ENCODE assay signal across 10 cellular contexts in genomic region chr5:137695651-137696428, GRCh38. TPM values are rescaled to one million over a fixed set of nuclear protein-coding genes. Genes with fewer than 3 reads are reported as not detected.
DNase-seq lines count a peak whose midpoint lies in the region.
"Had no signal": no experiment of that assay in that cellular context is flagged by ENCODE, and none has a peak within 500 bp of the region (broad histone marks: within the 10 kb centered on the region; RNA-seq: fewer than 3 reads in every experiment).

No MANE protein-coding gene starts in this region.

- H3K9me3 ChIP-seq in CD8-positive, alpha-beta memory T cell (ENCODE audit: low read length), result no peaks in the 10 kb centered on the region
- H3K9me3 ChIP-seq in mesodermal cell (ENCODE audit: control insufficient read depth, low read length), result no peaks in the 10 kb centered on the region

- H3K4me1 Mint-ChIP-seq in CD8-positive, alpha-beta memory T cell, result peaks cover 33 to 45% (median 34%) of the 10 kb centered on the region in 3 donors
- H3K4me1 Mint-ChIP-seq in activated naive CD4-positive, alpha-beta T cell treated with anti-CD3 and anti-CD28 coated beads, Interleukin-2, amount 10 ng/mL, durations not matched to agents 7 days and 5 days, result peaks cover 57% of the 10 kb centered on the region

- peak in 2 of 5 donors; percentile 25 to 66 for DNase-seq in CD8-positive, alpha-beta memory T cell
- DNase-seq in NOMO-1 treated with DMSO at 0.1 percent for 48 hours (lab: John Stamatoyannopoulos, UW; ENCODE audit: unreplicated experiment), result peak; percentile 54
- peak; percentile 62 for DNase-seq in activated naive CD4-positive, alpha-beta T cell treated with anti-CD3 and anti-CD28 coated beads, Interleukin-2, amount 10 ng/mL, durations not matched to agents 7 days and 5 days
- DNase-seq in mucosa of gallbladder (ENCODE audit: low spot score), result no peak
- DNase-seq in NCI-H1436 (lab: John Stamatoyannopoulos, UW), result no peak
- no peak for DNase-seq in DMS153 treated with DMSO at 0.1 percent for 48 hours (lab: John Stamatoyannopoulos, UW; ENCODE audit: unreplicated experiment)
- DNase-seq in NCI-H524 (lab: John Stamatoyannopoulos, UW), result no peak
- DNase-seq: SHP77 treated with DMSO at 0.1 percent for 48 hours had no signal

- WGBS in mesodermal cell (ENCODE audit: insufficient coverage in 2 of 2), 2 experiments, result 85 to 100% methylated on average over 2 to 3 of the region's 4 CpGs

- peak overlapping the region in 6 of 7 donors; percentile 45 to 79 (median 64) for H3K4me3 Mint-ChIP-seq in CD8-positive, alpha-beta memory T cell
- H3K4me3 Mint-ChIP-seq in activated naive CD4-positive, alpha-beta T cell treated with anti-CD3 and anti-CD28 coated beads, Interleukin-2, amount 10 ng/mL, durations not matched to agents 7 days and 5 days, result peak overlapping the region; percentile 16
- H3K4me3 Mint-ChIP-seq: brain had no signal

- POLR2A ChIA-PET in CD8-positive, alpha-beta memory T cell (lab: Charles Lee), result no interaction called here

- CTCF ChIA-PET in CD8-positive, alpha-beta memory T cell (lab: Charles Lee), result interaction anchor here (1.0 to 5.0 kb wide), 4 partner anchors 10 to 193 kb away, joined by 3 to 33 read pairs (median 4); no protein-coding TSS in a partner anchor
- CTCF ChIA-PET in activated naive CD4-positive, alpha-beta T cell treated with anti-CD3 and anti-CD28 coated beads, Interleukin-2, amount 10 ng/mL, durations not matched to agents 7 days and 5 days (lab: Charles Lee), result interaction anchor here (0.6 to 5.5 kb wide), 13 partner anchors 12 to 282 kb away, joined by 3 to 39 read pairs (median 6); partner anchors contain the start of genes HNRNPA0 and KLHL3

- peak overlapping the region; percentile 7 for H3K4me3 ChIP-seq in CD8-positive, alpha-beta memory T cell (ENCODE audit: low read length)
- H3K4me3 ChIP-seq in mesodermal cell (ENCODE audit: extremely low read depth, insufficient read depth, low read length, poor library complexity, severe bottlenecking), result no peak overlapping the region

- no peak overlapping the region for H3K27ac ChIP-seq in CD8-positive, alpha-beta memory T cell (ENCODE audit: low read depth, low read length)
- peak overlapping the region; percentile 26 for H3K27ac ChIP-seq in mesodermal cell (ENCODE audit: low read depth, low read length, severe bottlenecking)

- H3K27ac Mint-ChIP-seq in CD8-positive, alpha-beta memory T cell, result peak overlapping the region; percentile 73 to 96 (median 86)
- peak overlapping the region; percentile 94 for H3K27ac Mint-ChIP-seq in activated naive CD4-positive, alpha-beta T cell treated with anti-CD3 and anti-CD28 coated beads, Interleukin-2, amount 10 ng/mL, durations not matched to agents 7 days and 5 days
- H3K27ac Mint-ChIP-seq: brain had no signal

- H3K27me3 Mint-ChIP-seq in CD8-positive, alpha-beta memory T cell, result no peaks in the 10 kb centered on the region
- H3K27me3 Mint-ChIP-seq in activated naive CD4-positive, alpha-beta T cell treated with anti-CD3 and anti-CD28 coated beads, Interleukin-2, amount 10 ng/mL, durations not matched to agents 7 days and 5 days, result no peaks in the 10 kb centered on the region
- H3K27me3 Mint-ChIP-seq: brain had no signal

- no peaks in the 10 kb centered on the region for H3K27me3 ChIP-seq in CD8-positive, alpha-beta memory T cell (ENCODE audit: insufficient read depth, low read length, poor library complexity, severe bottlenecking)

- H3K4me1 ChIP-seq in CD8-positive, alpha-beta memory T cell (ENCODE audit: insufficient read depth, low read length), result peaks cover 43% of the 10 kb centered on the region
- peaks cover 12% of the 10 kb centered on the region for H3K4me1 ChIP-seq in mesodermal cell (ENCODE audit: control insufficient read depth, insufficient read depth, low read length, poor library complexity, severe bottlenecking)

- no peaks in the 10 kb centered on the region for H3K36me3 ChIP-seq in CD8-positive, alpha-beta memory T cell (ENCODE audit: insufficient read depth, low read length)
- H3K36me3 ChIP-seq in mesodermal cell (ENCODE audit: control insufficient read depth, insufficient read depth, low read length), result no peaks in the 10 kb centered on the region

- H3K9me3 Mint-ChIP-seq in CD8-positive, alpha-beta memory T cell, result no peaks in the 10 kb centered on the region
- H3K9me3 Mint-ChIP-seq in activated naive CD4-positive, alpha-beta T cell treated with anti-CD3 and anti-CD28 coated beads, Interleukin-2, amount 10 ng/mL, durations not matched to agents 7 days and 5 days, result no peaks in the 10 kb centered on the region
- H3K9me3 Mint-ChIP-seq: brain had no signal

- peaks cover 12 to 26% (median 23%) of the 10 kb centered on the region in 3 donors for H3K36me3 Mint-ChIP-seq in CD8-positive, alpha-beta memory T cell
- H3K36me3 Mint-ChIP-seq in activated naive CD4-positive, alpha-beta T cell treated with anti-CD3 and anti-CD28 coated beads, Interleukin-2, amount 10 ng/mL, durations not matched to agents 7 days and 5 days, result peaks cover 64% of the 10 kb centered on the region

RNA-seq across cellular contexts. Expression of gene KLHL3, which starts 40.0 kb away (rescaled TPM):
- 1 to 10 TPM; 2.7 to 3.3 TPM for total RNA-seq in CD8-positive, alpha-beta memory T cell
- polyA plus RNA-seq in CD8-positive, alpha-beta memory T cell, result 3.4 TPM
- 13.7 TPM for polyA plus RNA-seq in mesodermal cell (2013, experiment 1 of 2)
- polyA plus RNA-seq in mesodermal cell (2013, experiment 2 of 2), result 7.9 TPM
- 20.3 TPM for total RNA-seq in mucosa of gallbladder

RNA-seq across cellular contexts. Expression of gene HNRNPA0, which starts 58.3 kb away (rescaled TPM):
- total RNA-seq in CD8-positive, alpha-beta memory T cell, result 10 to 100 TPM; 42.7 to 45.9 TPM
- polyA plus RNA-seq in CD8-positive, alpha-beta memory T cell, result 20.1 TPM
- 46.4 TPM for polyA plus RNA-seq in mesodermal cell (2013, experiment 1 of 2)
- 42.4 TPM for polyA plus RNA-seq in mesodermal cell (2013, experiment 2 of 2)
- total RNA-seq in mucosa of gallbladder, result 29.4 TPM

Comparison
In these comparisons a context has a peak if more than half of its experiments do, and no peak if none do; other contexts are left out.
1. DNase-seq: peak in NOMO-1 treated with DMSO at 0.1 percent for 48 hours (single experiment) and activated naive CD4-positive, alpha-beta T cell treated with anti-CD3 and anti-CD28 coated beads, Interleukin-2, amount 10 ng/mL, durations not matched to agents 7 days and 5 days (single experiment); none in mucosa of gallbladder (single experiment), NCI-H1436 (single experiment), DMS153 treated with DMSO at 0.1 percent for 48 hours (single experiment) and NCI-H524 (0 of 2).